In the genomic region with DNA sequence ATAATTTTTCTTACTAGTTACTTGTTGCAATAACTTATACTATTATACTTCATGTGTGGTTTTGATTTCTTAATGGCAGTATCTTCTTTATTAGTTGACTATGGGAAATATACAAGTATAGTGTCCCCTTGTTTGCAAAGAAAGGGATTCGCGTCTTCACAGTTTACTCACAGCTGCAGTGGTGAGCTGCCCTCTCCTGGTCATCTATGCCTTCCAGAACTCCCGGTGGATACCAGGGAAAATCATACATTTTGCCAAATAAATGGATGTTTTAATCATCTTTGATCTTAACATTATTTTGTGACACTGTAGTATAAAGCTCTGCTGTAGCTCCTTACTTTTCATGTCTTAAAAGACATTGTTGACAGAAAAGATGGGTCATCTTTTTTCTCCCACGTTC, we compare ENCODE assay signal across 10 cellular contexts.
A peak's percentile ranks its signal among the peaks of the same experiment; 100 is the strongest.
DNase-seq lines count a peak whose midpoint lies in the region; ATAC-seq and TF ChIP-seq lines count a peak whose summit lies in the region.
"Had no signal": no experiment of that assay in that cellular context is flagged by ENCODE, and none has a peak within 500 bp of the region (broad histone marks: within the 10 kb centered on the region; RNA-seq: fewer than 3 reads in every experiment).

No MANE protein-coding gene starts in this region.

- peaks cover 5% of the 10 kb centered on the region for H3K36me3 ChIP-seq in DND-41 (ENCODE audit: insufficient read depth, low read length)
- H3K36me3 ChIP-seq in Loucy (ENCODE audit: insufficient read depth, low read length): no peaks in the 10 kb centered on the region
- H3K36me3 ChIP-seq in sigmoid colon: no peaks in the 10 kb centered on the region

- no peak for DNase-seq in DND-41
- DNase-seq in chondrocyte (ENCODE audit: low spot score): no peak
- DNase-seq in activated CD4-positive, alpha-beta T cell treated with anti-CD3 and anti-CD28 coated beads for 1 hour: no peak
- no peak for DNase-seq in sigmoid colon
- DNase-seq in NCI-H1105 (lab: John Stamatoyannopoulos, UW): no peak
- DNase-seq: NCI-H226 had no signal

- H3K4me1 Mint-ChIP-seq in chondrocyte (ENCODE audit: low read depth): no peaks in the 10 kb centered on the region
- H3K4me1 Mint-ChIP-seq in nephron: no peaks in the 10 kb centered on the region

- WGBS in sigmoid colon, 2 donors: 85 to 86% methylated on average over 4 of the region's 4 CpGs

- H3K4me2 ChIP-seq in DND-41 (ENCODE audit: insufficient read depth, low read length) (no peak overlapping the region), Loucy (ENCODE audit: low read depth, low read length, poor library complexity, severe bottlenecking) (no peak overlapping the region)

- no peak overlapping the region for H2AFZ ChIP-seq in DND-41 (ENCODE audit: low read depth, low read length)
- H2AFZ ChIP-seq in Loucy (ENCODE audit: low read length): no peak overlapping the region

- H3K4me3 Mint-ChIP-seq in chondrocyte (ENCODE audit: unreplicated experiment) (no peak overlapping the region), nephron (no peak overlapping the region)
- H3K4me3 Mint-ChIP-seq: memory B cell had no signal

- no peaks in the 10 kb centered on the region for H3K27me3 ChIP-seq in DND-41 (ENCODE audit: insufficient read depth, low read length, poor library complexity)
- no peaks in the 10 kb centered on the region for H3K27me3 ChIP-seq in Loucy (ENCODE audit: insufficient read depth, low read length, poor library complexity, severe bottlenecking)
- no peaks in the 10 kb centered on the region for H3K27me3 ChIP-seq in sigmoid colon

- H3K4me3 ChIP-seq in DND-41 (ENCODE audit: low read depth in 1 of 2, low read length in 2 of 2) (no peak overlapping the region), Loucy (ENCODE audit: low read length, poor library complexity, severe bottlenecking) (no peak overlapping the region), sigmoid colon (no peak overlapping the region)

- H4K20me1 ChIP-seq in DND-41 (ENCODE audit: insufficient read depth, low read length) (no peaks in the 10 kb centered on the region), Loucy (ENCODE audit: insufficient read depth, low read length, poor library complexity, severe bottlenecking) (no peaks in the 10 kb centered on the region)

- TF ChIP-seq CTCF in DND-41 (IDR thresholded peaks at IDR 0.05; ENCODE audit: borderline replicate concordance, extremely low read depth, low read length, poor library complexity, severe bottlenecking) (peak; percentile 41), Loucy (conservative IDR thresholded peaks at IDR 0.05; ENCODE audit: low read length) (peak; percentile 67), chondrocyte (IDR thresholded peaks at IDR 0.05) (peak; percentile 83), nephron (IDR thresholded peaks at IDR 0.05; ENCODE audit: unreplicated experiment in 3 of 3) (peak; percentile 44 to 60 (median 45)), sigmoid colon (IDR thresholded peaks at IDR 0.05) (peak in 1 of 4 experiments; percentile 17)

- H3K79me2 ChIP-seq in DND-41 (ENCODE audit: insufficient read depth, low read length) (peaks cover 5% of the 10 kb centered on the region), Loucy (ENCODE audit: insufficient read depth, low read length) (peaks cover 6% of the 10 kb centered on the region; the same call in 1 of the 2 replicates)

- H3K27ac Mint-ChIP-seq in chondrocyte (ENCODE audit: unreplicated experiment): no peak overlapping the region
- H3K27ac Mint-ChIP-seq in nephron: no peak overlapping the region
- H3K27ac Mint-ChIP-seq: memory B cell had no signal

- H3K4me1 ChIP-seq in DND-41 (ENCODE audit: insufficient read depth, low read length): no peaks in the 10 kb centered on the region
- H3K4me1 ChIP-seq in Loucy (ENCODE audit: insufficient read depth, low read length, poor library complexity, severe bottlenecking): peaks cover 22% of the 10 kb centered on the region
- peaks cover 0 to 9% (median 1%) of the 10 kb centered on the region in 4 donors for H3K4me1 ChIP-seq in sigmoid colon

- intact Hi-C loops in sigmoid colon (cut with DNase I): no loop called here

- no peak overlapping the region for H3K27ac ChIP-seq in DND-41 (ENCODE audit: low read length)
- H3K27ac ChIP-seq in sigmoid colon: no peak overlapping the region

- H3K9me3 ChIP-seq in DND-41 (ENCODE audit: insufficient read depth, low read length, severe bottlenecking) (no peaks in the 10 kb centered on the region), Loucy (ENCODE audit: insufficient read depth, low read depth, low read length) (no peaks in the 10 kb centered on the region), sigmoid colon (no peaks in the 10 kb centered on the region)

- H3K36me3 Mint-ChIP-seq in chondrocyte (ENCODE audit: low read depth) (no peaks in the 10 kb centered on the region), nephron (ENCODE audit: low read depth) (no peaks in the 10 kb centered on the region)

- no peaks in the 10 kb centered on the region for H3K9me3 Mint-ChIP-seq in chondrocyte (ENCODE audit: low read depth)
- no peaks in the 10 kb centered on the region for H3K9me3 Mint-ChIP-seq in nephron
- H3K9me3 Mint-ChIP-seq: memory B cell had no signal

- ATAC-seq in DND-41 (ENCODE audit: insufficient read depth, low read depth): no peak
- no peak for ATAC-seq in activated CD4-positive, CD25-positive, alpha-beta regulatory T cell treated with anti-CD3 and anti-CD28 coated beads, Interleukin-2, amount 50 U/mL, for 24 hours

- no peaks in the 10 kb centered on the region for H3K9me2 ChIP-seq in Loucy (replicated peaks; ENCODE audit: low read depth, low read length)

- H3K27me3 Mint-ChIP-seq in chondrocyte (ENCODE audit: low read depth) (no peaks in the 10 kb centered on the region), nephron (ENCODE audit: low read depth) (no peaks in the 10 kb centered on the region)
- H3K27me3 Mint-ChIP-seq: memory B cell had no signal

- no peak for TF ChIP-seq EP300 in sigmoid colon (IDR thresholded peaks at IDR 0.05)

- H3K9ac ChIP-seq in DND-41 (ENCODE audit: low read depth, low read length): no peak overlapping the region
- no peak overlapping the region for H3K9ac ChIP-seq in Loucy (ENCODE audit: low read depth, low read length, poor library complexity, severe bottlenecking)

- TF ChIP-seq POLR2A in sigmoid colon (IDR thresholded peaks at IDR 0.05): no peak

- H3F3A ChIP-seq in Loucy (ENCODE audit: low read depth): no peaks in the 10 kb centered on the region
